1 cellular context compared by ENCODE assay signal in genomic region chr18:69941183-69941582, GRCh38.
TF ChIP-seq lines count a peak whose summit lies in the region.

No MANE protein-coding gene starts in this region.

TF ChIP-seq in GM12878, 131 proteins besides CTCF, POLR2A, EP300 and RAD21:
- TF ChIP-seq SPI1 (IDR thresholded peaks at IDR 0.05; ENCODE audit: borderline replicate concordance, insufficient read depth, low read depth, low read length): no peak
- no peak for TF ChIP-seq HDAC6 (IDR thresholded peaks at IDR 0.05; ENCODE audit: unreplicated experiment)
- TF ChIP-seq JUND (IDR thresholded peaks at IDR 0.05; ENCODE audit: low read depth, low read length): no peak
- TF ChIP-seq MYB (IDR thresholded peaks at IDR 0.05; ENCODE audit: borderline replicate concordance, low read depth, low read length): no peak
- TF ChIP-seq KLF5 (IDR thresholded peaks at IDR 0.05; ENCODE audit: partially characterized antibody): no peak
- TF ChIP-seq CBX5 (IDR thresholded peaks at IDR 0.05; ENCODE audit: low read depth): no peak
- TF ChIP-seq, protein P1, sequence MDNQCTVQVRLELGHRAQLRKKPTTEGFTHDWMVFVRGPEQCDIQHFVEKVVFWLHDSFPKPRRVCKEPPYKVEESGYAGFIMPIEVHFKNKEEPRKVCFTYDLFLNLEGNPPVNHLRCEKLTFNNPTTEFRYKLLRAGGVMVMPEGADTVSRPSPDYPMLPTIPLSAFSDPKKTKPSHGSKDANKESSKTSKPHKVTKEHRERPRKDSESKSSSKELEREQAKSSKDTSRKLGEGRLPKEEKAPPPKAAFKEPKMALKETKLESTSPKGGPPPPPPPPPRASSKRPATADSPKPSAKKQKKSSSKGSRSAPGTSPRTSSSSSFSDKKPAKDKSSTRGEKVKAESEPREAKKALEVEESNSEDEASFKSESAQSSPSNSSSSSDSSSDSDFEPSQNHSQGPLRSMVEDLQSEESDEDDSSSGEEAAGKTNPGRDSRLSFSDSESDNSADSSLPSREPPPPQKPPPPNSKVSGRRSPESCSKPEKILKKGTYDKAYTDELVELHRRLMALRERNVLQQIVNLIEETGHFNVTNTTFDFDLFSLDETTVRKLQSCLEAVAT (IDR thresholded peaks at IDR 0.05): no peak
- no peak for TF ChIP-seq ESRRA (IDR thresholded peaks at IDR 0.05; ENCODE audit: low read length)
- TF ChIP-seq, protein P2, sequence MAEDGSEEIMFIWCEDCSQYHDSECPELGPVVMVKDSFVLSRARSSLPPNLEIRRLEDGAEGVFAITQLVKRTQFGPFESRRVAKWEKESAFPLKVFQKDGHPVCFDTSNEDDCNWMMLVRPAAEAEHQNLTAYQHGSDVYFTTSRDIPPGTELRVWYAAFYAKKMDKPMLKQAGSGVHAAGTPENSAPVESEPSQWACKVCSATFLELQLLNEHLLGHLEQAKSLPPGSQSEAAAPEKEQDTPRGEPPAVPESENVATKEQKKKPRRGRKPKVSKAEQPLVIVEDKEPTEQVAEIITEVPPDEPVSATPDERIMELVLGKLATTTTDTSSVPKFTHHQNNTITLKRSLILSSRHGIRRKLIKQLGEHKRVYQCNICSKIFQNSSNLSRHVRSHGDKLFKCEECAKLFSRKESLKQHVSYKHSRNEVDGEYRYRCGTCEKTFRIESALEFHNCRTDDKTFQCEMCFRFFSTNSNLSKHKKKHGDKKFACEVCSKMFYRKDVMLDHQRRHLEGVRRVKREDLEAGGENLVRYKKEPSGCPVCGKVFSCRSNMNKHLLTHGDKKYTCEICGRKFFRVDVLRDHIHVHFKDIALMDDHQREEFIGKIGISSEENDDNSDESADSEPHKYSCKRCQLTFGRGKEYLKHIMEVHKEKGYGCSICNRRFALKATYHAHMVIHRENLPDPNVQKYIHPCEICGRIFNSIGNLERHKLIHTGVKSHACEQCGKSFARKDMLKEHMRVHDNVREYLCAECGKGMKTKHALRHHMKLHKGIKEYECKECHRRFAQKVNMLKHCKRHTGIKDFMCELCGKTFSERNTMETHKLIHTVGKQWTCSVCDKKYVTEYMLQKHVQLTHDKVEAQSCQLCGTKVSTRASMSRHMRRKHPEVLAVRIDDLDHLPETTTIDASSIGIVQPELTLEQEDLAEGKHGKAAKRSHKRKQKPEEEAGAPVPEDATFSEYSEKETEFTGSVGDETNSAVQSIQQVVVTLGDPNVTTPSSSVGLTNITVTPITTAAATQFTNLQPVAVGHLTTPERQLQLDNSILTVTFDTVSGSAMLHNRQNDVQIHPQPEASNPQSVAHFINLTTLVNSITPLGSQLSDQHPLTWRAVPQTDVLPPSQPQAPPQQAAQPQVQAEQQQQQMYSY (CRISPR knock-in tag; IDR thresholded peaks at IDR 0.05): no peak
- TF ChIP-seq MTA2 (IDR thresholded peaks at IDR 0.05; ENCODE audit: low read depth): no peak
- TF ChIP-seq MTA3 (IDR thresholded peaks at IDR 0.05; ENCODE audit: borderline replicate concordance, low read length): no peak
- no peak for TF ChIP-seq WRNIP1 (IDR thresholded peaks at IDR 0.05; ENCODE audit: borderline replicate concordance, low read depth, low read length)
- TF ChIP-seq NBN (IDR thresholded peaks at IDR 0.05): no peak
- TF ChIP-seq ZZZ3 (IDR thresholded peaks at IDR 0.05; ENCODE audit: control insufficient read depth, insufficient read length, low read depth): no peak
- no peak for TF ChIP-seq IRF5 (IDR thresholded peaks at IDR 0.05; ENCODE audit: borderline replicate concordance)
- no peak for TF ChIP-seq SIX5 (IDR thresholded peaks at IDR 0.05; ENCODE audit: low read depth, low read length, severe bottlenecking)
- no peak for TF ChIP-seq YY1 (IDR thresholded peaks at IDR 0.05; ENCODE audit: low read depth, low read length)
- no peak for TF ChIP-seq RB1 (IDR thresholded peaks at IDR 0.05; ENCODE audit: borderline replicate concordance)
- TF ChIP-seq, protein P3, sequence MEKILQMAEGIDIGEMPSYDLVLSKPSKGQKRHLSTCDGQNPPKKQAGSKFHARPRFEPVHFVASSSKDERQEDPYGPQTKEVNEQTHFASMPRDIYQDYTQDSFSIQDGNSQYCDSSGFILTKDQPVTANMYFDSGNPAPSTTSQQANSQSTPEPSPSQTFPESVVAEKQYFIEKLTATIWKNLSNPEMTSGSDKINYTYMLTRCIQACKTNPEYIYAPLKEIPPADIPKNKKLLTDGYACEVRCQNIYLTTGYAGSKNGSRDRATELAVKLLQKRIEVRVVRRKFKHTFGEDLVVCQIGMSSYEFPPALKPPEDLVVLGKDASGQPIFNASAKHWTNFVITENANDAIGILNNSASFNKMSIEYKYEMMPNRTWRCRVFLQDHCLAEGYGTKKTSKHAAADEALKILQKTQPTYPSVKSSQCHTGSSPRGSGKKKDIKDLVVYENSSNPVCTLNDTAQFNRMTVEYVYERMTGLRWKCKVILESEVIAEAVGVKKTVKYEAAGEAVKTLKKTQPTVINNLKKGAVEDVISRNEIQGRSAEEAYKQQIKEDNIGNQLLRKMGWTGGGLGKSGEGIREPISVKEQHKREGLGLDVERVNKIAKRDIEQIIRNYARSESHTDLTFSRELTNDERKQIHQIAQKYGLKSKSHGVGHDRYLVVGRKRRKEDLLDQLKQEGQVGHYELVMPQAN (conservative IDR thresholded peaks at IDR 0.05): no peak
- no peak for TF ChIP-seq SP1 (IDR thresholded peaks at IDR 0.05; ENCODE audit: low read depth, low read length)
